Comparison of ENCODE assay signal across 1 cellular context in the genomic region with DNA sequence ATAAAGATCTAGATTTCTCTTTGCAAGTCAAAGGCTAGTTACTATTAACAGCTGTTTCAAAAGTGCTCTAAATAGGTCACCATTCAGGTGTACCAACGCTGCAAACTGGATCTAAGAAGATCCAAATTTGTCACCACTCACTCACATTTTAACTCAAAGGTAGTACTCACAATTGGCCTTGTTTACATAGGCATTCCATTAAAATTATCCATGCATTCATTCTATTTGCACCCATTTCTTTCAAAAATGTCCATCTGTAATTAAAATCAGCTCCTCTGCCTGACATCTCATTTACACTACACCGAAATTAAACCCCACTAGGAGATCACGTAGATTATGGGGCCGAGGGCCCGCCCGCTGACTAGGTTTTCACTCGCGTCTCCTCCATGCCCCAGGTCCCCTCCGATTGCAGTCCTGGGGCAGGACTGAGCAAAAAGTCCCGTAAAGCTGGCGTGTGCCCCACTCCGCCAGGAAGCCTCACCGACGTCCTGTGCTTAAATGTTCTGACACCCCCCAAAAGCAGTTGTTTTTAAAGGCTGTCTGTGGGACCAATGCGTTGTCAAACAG.
TF ChIP-seq lines count a peak whose summit lies in the region.

No MANE protein-coding gene starts in this region.

TF ChIP-seq in GM12878, 131 proteins besides CTCF, POLR2A, EP300 and RAD21:
- TF ChIP-seq RAD51 (IDR thresholded peaks at IDR 0.05) (no peak), SP1 (IDR thresholded peaks at IDR 0.05; ENCODE audit: low read depth, low read length) (no peak), MTA2 (IDR thresholded peaks at IDR 0.05; ENCODE audit: low read depth) (no peak), FOXK2 (IDR thresholded peaks at IDR 0.05) (no peak), BRCA1 (IDR thresholded peaks at IDR 0.05; ENCODE audit: low read depth, low read length) (no peak), HDGF (IDR thresholded peaks at IDR 0.05) (no peak), EGR1 (IDR thresholded peaks at IDR 0.05; ENCODE audit: borderline replicate concordance in 1 of 2, low read depth in 2 of 2, low read length in 2 of 2) (0 out of 3 replicates have a peak, but pooled peaks of 1 of the 2 experiments have one; percentile 1), KAT2A (conservative IDR thresholded peaks at IDR 0.05; ENCODE audit: control insufficient read depth, low read depth, low read length) (no peak), EED (IDR thresholded peaks at IDR 0.05; ENCODE audit: low read depth) (no peak), CHD1 (IDR thresholded peaks at IDR 0.05; ENCODE audit: low read depth, low read length) (no peak), PML (IDR thresholded peaks at IDR 0.05; ENCODE audit: low read length) (peak; percentile 52; the same call in 1 of the 2 replicates)
- TF ChIP-seq, protein P1, sequence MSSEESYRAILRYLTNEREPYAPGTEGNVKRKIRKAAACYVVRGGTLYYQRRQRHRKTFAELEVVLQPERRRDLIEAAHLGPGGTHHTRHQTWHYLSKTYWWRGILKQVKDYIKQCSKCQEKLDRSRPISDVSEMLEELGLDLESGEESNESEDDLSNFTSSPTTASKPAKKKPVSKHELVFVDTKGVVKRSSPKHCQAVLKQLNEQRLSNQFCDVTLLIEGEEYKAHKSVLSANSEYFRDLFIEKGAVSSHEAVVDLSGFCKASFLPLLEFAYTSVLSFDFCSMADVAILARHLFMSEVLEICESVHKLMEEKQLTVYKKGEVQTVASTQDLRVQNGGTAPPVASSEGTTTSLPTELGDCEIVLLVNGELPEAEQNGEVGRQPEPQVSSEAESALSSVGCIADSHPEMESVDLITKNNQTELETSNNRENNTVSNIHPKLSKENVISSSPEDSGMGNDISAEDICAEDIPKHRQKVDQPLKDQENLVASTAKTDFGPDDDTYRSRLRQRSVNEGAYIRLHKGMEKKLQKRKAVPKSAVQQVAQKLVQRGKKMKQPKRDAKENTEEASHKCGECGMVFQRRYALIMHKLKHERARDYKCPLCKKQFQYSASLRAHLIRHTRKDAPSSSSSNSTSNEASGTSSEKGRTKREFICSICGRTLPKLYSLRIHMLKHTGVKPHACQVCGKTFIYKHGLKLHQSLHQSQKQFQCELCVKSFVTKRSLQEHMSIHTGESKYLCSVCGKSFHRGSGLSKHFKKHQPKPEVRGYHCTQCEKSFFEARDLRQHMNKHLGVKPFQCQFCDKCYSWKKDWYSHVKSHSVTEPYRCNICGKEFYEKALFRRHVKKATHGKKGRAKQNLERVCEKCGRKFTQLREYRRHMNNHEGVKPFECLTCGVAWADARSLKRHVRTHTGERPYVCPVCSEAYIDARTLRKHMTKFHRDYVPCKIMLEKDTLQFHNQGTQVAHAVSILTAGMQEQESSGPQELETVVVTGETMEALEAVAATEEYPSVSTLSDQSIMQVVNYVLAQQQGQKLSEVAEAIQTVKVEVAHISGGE (CRISPR knock-in tag; IDR thresholded peaks at IDR 0.05): no peak
TF ChIP-seq in GM12878: peak in this region for 2.
